ENCODE assay signal across 1 cellular context in the genomic region with DNA sequence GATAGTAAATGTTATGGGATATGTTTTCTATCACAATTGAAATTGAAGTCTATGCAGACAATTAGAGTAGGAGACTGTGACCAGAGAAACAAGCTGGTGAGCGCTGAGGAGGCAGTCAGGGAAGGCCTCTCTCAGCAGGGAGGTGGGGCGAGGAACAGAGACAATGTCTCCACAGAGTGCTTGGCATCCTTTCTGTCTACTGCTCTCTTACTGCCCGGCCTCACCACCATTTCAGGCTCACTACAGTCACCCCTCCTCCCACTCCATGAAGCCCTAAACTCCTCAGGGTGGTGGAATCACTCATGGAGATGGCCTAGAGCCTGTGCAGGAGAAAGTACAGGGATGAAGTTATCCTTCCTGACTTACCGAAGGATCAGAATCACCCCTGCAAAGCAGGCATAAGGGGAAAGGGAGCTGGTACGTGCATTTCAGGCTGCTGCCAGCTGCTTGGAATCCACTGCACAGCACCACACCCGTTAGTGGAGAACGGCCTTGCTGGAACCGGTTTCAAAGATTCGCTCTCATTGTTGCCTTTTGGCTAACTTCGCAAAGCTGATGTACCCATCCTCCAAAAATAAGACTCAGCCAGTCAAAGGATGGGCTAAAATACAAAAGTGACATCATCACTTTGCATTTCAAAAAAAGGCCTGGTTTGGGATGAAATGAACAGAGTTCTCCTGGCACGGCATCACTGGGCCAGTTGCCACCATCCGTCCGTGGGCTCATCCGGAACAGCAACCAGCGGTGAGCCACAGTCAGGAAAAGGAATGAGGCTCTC.
A peak's percentile ranks its signal among the peaks of the same experiment; 100 is the strongest.
TF ChIP-seq lines count a peak whose summit lies in the region.

No MANE protein-coding gene starts in this region.

TF ChIP-seq in K562, 482 proteins besides CTCF, POLR2A, EP300 and RAD21 (continued from another document):
- TF ChIP-seq, protein P1, sequence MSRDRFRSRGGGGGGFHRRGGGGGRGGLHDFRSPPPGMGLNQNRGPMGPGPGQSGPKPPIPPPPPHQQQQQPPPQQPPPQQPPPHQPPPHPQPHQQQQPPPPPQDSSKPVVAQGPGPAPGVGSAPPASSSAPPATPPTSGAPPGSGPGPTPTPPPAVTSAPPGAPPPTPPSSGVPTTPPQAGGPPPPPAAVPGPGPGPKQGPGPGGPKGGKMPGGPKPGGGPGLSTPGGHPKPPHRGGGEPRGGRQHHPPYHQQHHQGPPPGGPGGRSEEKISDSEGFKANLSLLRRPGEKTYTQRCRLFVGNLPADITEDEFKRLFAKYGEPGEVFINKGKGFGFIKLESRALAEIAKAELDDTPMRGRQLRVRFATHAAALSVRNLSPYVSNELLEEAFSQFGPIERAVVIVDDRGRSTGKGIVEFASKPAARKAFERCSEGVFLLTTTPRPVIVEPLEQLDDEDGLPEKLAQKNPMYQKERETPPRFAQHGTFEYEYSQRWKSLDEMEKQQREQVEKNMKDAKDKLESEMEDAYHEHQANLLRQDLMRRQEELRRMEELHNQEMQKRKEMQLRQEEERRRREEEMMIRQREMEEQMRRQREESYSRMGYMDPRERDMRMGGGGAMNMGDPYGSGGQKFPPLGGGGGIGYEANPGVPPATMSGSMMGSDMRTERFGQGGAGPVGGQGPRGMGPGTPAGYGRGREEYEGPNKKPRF (IDR thresholded peaks at IDR 0.05; ENCODE audit: low read depth, low read length) = no peak
- TF ChIP-seq ZNF717 (CRISPR knock-in tag; IDR thresholded peaks at IDR 0.05) = no peak
- TF ChIP-seq MAFK (IDR thresholded peaks at IDR 0.05; ENCODE audit: low read length) = no peak
- no peak for TF ChIP-seq DIDO1 (tag; IDR thresholded peaks at IDR 0.05; ENCODE audit: low read depth)
- TF ChIP-seq, protein P2, sequence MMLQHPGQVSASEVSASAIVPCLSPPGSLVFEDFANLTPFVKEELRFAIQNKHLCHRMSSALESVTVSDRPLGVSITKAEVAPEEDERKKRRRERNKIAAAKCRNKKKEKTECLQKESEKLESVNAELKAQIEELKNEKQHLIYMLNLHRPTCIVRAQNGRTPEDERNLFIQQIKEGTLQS (IDR thresholded peaks at IDR 0.05) = peak; percentile 79
- TF ChIP-seq, protein P2 (CRISPR knock-in tag; conservative IDR thresholded peaks at IDR 0.05) = no peak
